In genomic region chr20:58472273-58473018, GRCh38 we compare ENCODE assay signal across 1 cellular context.
TF ChIP-seq lines count a peak whose summit lies in the region.

No MANE protein-coding gene starts in this region.

TF ChIP-seq in SK-N-SH treated with all-trans-retinoic acid at 6 μM for 48 hours, 23 proteins besides CTCF, POLR2A, EP300 and RAD21 (continued from another document):
- TF ChIP-seq PATZ1 (CRISPR knock-in tag; IDR thresholded peaks at IDR 0.05; ENCODE audit: borderline replicate concordance) = no peak
- TF ChIP-seq GLIS3 (CRISPR knock-in tag; IDR thresholded peaks at IDR 0.05) = no peak
